Comparison of ENCODE assay signal across 18 cellular contexts in the genomic region with DNA sequence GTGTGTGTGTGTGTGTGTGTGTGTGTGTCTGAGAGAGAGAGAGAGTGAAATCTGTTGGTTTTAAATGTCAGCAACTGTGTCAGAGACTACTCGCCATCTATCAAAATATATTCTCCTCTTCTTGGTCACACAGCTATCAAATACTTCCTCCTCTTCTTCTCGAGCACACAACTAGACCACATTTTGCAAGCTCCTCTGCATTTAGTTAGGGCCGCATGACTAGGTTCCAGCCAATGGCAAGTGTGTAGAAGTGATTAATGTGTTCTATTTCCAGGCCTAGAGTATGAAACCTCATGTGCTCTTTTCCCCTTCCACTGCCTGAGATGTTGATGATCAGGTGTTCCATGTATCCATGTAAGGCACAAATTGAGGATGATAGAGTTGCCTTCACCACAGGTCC.
"Had no signal": no experiment of that assay in that cellular context is flagged by ENCODE, and none has a peak within 500 bp of the region (broad histone marks: within the 10 kb centered on the region; RNA-seq: fewer than 3 reads in every experiment).

No MANE protein-coding gene starts in this region.

- FAIRE-seq: islet of Langerhans had no signal

- ATAC-seq: gastrocnemius medialis, heart right ventricle, natural killer cell had no signal

- H3K4me3 ChIP-seq: dorsolateral prefrontal cortex, gastrocnemius medialis, heart right ventricle, ovary, right atrium auricular region, sigmoid colon, skin epidermis had no signal

- H3K27ac ChIP-seq: dorsolateral prefrontal cortex, gastrocnemius medialis, heart right ventricle, ovary, right atrium auricular region, sigmoid colon, skin epidermis had no signal

- H3K9me3 ChIP-seq: gastrocnemius medialis, ovary, right atrium auricular region, sigmoid colon had no signal

- DNase-seq: cortex of kidney; dorsolateral prefrontal cortex; effector CD8-positive, alpha-beta T cell; gastrocnemius medialis; heart right ventricle; hypothalamus; kidney glomerular epithelial cell; mammary epithelial cell; natural killer cell; ovary; sigmoid colon; stimulated activated CD4-positive, alpha-beta T cell treated with anti-CD3 and anti-CD28 coated beads, Interleukin-2, amount 100 ng/mL, for 24 hours; stimulated activated CD4-positive, alpha-beta T cell treated with anti-CD3 and anti-CD28 coated beads, Interleukin-4, amount 100 ng/mL, for 4 hours; stimulated activated naive CD4-positive, alpha-beta T cell treated with Interleukin-2 at 50 U/mL for 16 hours; trophoblast cell had no signal

- H3K36me3 ChIP-seq: gastrocnemius medialis, heart right ventricle, ovary, right atrium auricular region, sigmoid colon had no signal

- H3K27me3 ChIP-seq: gastrocnemius medialis, heart right ventricle, ovary, right atrium auricular region, sigmoid colon had no signal

- H3K4me1 ChIP-seq: gastrocnemius medialis, heart right ventricle, right atrium auricular region had no signal
